ENCODE assay signal across 24 cellular contexts in genomic region chr1:113850127-113850796, GRCh38. TPM values are rescaled to one million over a fixed set of nuclear protein-coding genes. Genes with fewer than 3 reads are reported as not detected.
DNase-seq lines count a peak whose midpoint lies in the region; ATAC-seq and TF ChIP-seq lines count a peak whose summit lies in the region.
"Had no signal": no experiment of that assay in that cellular context is flagged by ENCODE, and none has a peak within 500 bp of the region (broad histone marks: within the 10 kb centered on the region; RNA-seq: fewer than 3 reads in every experiment).

No MANE protein-coding gene starts in this region.

- peak overlapping the region; percentile 88 for H3K27ac Mint-ChIP-seq in activated T-cell treated with anti-CD3 and anti-CD28 coated beads, Interleukin-2, amount 50 U/mL, for 24 hours
- peak overlapping the region; percentile 79 for H3K27ac Mint-ChIP-seq in activated naive CD8-positive, alpha-beta T cell treated with anti-CD3 and anti-CD28 coated beads for 36 hours

- no peak overlapping the region for H3K9ac ChIP-seq in GM23248

- peaks cover 88% of the 10 kb centered on the region for H3K36me3 Mint-ChIP-seq in activated T-cell treated with anti-CD3 and anti-CD28 coated beads, Interleukin-2, amount 50 U/mL, for 24 hours (ENCODE audit: low read depth)
- peaks cover 35% of the 10 kb centered on the region for H3K36me3 Mint-ChIP-seq in activated T-cell treated with anti-CD3 and anti-CD28 coated beads, Interleukin-2, amount 50 U/mL, for 4 hours (ENCODE audit: insufficient read depth)
- H3K36me3 Mint-ChIP-seq in activated naive CD8-positive, alpha-beta T cell treated with anti-CD3 and anti-CD28 coated beads for 36 hours = peaks cover 58% of the 10 kb centered on the region

- peaks cover 3% of the 10 kb centered on the region for H3K9me3 ChIP-seq in GM23248 (ENCODE audit: low read depth)
- no peaks in the 10 kb centered on the region for H3K9me3 ChIP-seq in neutrophil
- H3K9me3 ChIP-seq: testis, vagina had no signal

- H3K27me3 ChIP-seq in GM23248 (replicated peaks; ENCODE audit: insufficient read depth) (no peaks in the 10 kb centered on the region), neutrophil (no peaks in the 10 kb centered on the region)
- H3K27me3 ChIP-seq: cardiac muscle cell, hepatocyte, testis, vagina had no signal

- peaks cover 27% of the 10 kb centered on the region for H3K4me1 Mint-ChIP-seq in activated T-cell treated with anti-CD3 and anti-CD28 coated beads, Interleukin-2, amount 50 U/mL, for 24 hours (ENCODE audit: low read depth)
- peaks cover 20% of the 10 kb centered on the region for H3K4me1 Mint-ChIP-seq in activated T-cell treated with anti-CD3 and anti-CD28 coated beads, Interleukin-2, amount 50 U/mL, for 4 hours (ENCODE audit: low read depth)
- peaks cover 24% of the 10 kb centered on the region for H3K4me1 Mint-ChIP-seq in activated naive CD8-positive, alpha-beta T cell treated with anti-CD3 and anti-CD28 coated beads for 36 hours

- no peak for TF ChIP-seq CTCF in neutrophil (IDR thresholded peaks at IDR 0.05)

- H3K27me3 Mint-ChIP-seq in activated T-cell treated with anti-CD3 and anti-CD28 coated beads, Interleukin-2, amount 50 U/mL, for 24 hours = no peaks in the 10 kb centered on the region
- no peaks in the 10 kb centered on the region for H3K27me3 Mint-ChIP-seq in activated T-cell treated with anti-CD3 and anti-CD28 coated beads, Interleukin-2, amount 50 U/mL, for 4 hours (ENCODE audit: low read depth)
- no peaks in the 10 kb centered on the region for H3K27me3 Mint-ChIP-seq in activated naive CD8-positive, alpha-beta T cell treated with anti-CD3 and anti-CD28 coated beads for 36 hours

- in situ Hi-C loops in GM23248 (cut with MboI) = no loop called here

- no peak for DNase-seq in activated T-cell treated with anti-CD3 and anti-CD28 coated beads, Interleukin-2, amount 50 U/mL, for 24 hours
- no peak for DNase-seq in activated T-cell treated with anti-CD3 and anti-CD28 coated beads, Interleukin-2, amount 50 U/mL, for 4 hours
- DNase-seq in GM23248 (no peak), NCI-H1092 treated with DMSO at 0.1 percent for 48 hours (lab: John Stamatoyannopoulos, UW) (no peak)
- DNase-seq in activated naive CD8-positive, alpha-beta T cell treated with anti-CD3 and anti-CD28 coated beads for 36 hours = no peak
- DNase-seq: activated CD4-positive, alpha-beta T cell treated with anti-CD3 and anti-CD28 coated beads for 48 hours; activated T-cell treated with anti-CD3 and anti-CD28 coated beads, Interleukin-2, amount 50 U/mL, for 1 hour; amygdala; DMS153; foreskin fibroblast; GDM1; NCI-H1694 treated with DMSO at 0.1 percent for 48 hours; NCI-H748 treated with DMSO at 0.1 percent for 48 hours; right cardiac atrium; stimulated activated CD4-positive, alpha-beta T cell treated with anti-CD3 and anti-CD28 coated beads, Interleukin-12 subunit alpha, Interleukin-12 subunit beta, amount 100 ng/mL, for 4 hours; testis had no signal

- H3K36me3 ChIP-seq in GM23248 (ENCODE audit: low read depth) = no peaks in the 10 kb centered on the region
- H3K36me3 ChIP-seq in neutrophil = peaks cover 53% of the 10 kb centered on the region
- H3K36me3 ChIP-seq: cardiac muscle cell, vagina had no signal

- 60 to 64% methylated on average over 3 of the region's 3 CpGs for WGBS in GM23248 (ENCODE audit: low coverage in 1 of 2, low lambda C conversion rate in 2 of 2, missing lambda C conversion rate in 2 of 2), 2 experiments

- H3K4me1 ChIP-seq in GM23248 (ENCODE audit: insufficient read depth) (no peaks in the 10 kb centered on the region), neutrophil (ENCODE audit: control insufficient read depth in 1 of 2, insufficient read depth in 1 of 2, low read depth in 1 of 2, low read length in 1 of 2) (peaks cover 11 to 19% of the 10 kb centered on the region in 2 experiments)
- H3K4me1 ChIP-seq: testis had no signal

- no peaks in the 10 kb centered on the region for H4K20me1 ChIP-seq in GM23248 (ENCODE audit: insufficient read depth)

- no peak for ATAC-seq in activated T-cell treated with anti-CD3 and anti-CD28 coated beads, Interleukin-2, amount 50 U/mL, for 4 hours
- ATAC-seq in GM19351 (IDR thresholded peaks at IDR 0.05; ENCODE audit: unreplicated experiment) (no peak), GM21447 (IDR thresholded peaks at IDR 0.05; ENCODE audit: unreplicated experiment) (no peak)
- ATAC-seq: right cardiac atrium had no signal

- H3K9me3 Mint-ChIP-seq in activated T-cell treated with anti-CD3 and anti-CD28 coated beads, Interleukin-2, amount 50 U/mL, for 24 hours = no peaks in the 10 kb centered on the region
- H3K9me3 Mint-ChIP-seq in activated T-cell treated with anti-CD3 and anti-CD28 coated beads, Interleukin-2, amount 50 U/mL, for 4 hours = peaks cover 5% of the 10 kb centered on the region
- peaks cover 2% of the 10 kb centered on the region for H3K9me3 Mint-ChIP-seq in activated naive CD8-positive, alpha-beta T cell treated with anti-CD3 and anti-CD28 coated beads for 36 hours

- H3K79me2 ChIP-seq in GM23248 (ENCODE audit: insufficient read depth) = no peaks in the 10 kb centered on the region
- H3K79me2 ChIP-seq: hepatocyte had no signal

- 0 out of 2 replicates have a peak overlapping the region, but pooled peaks have one; percentile 11 for H2AFZ ChIP-seq in GM23248
- H2AFZ ChIP-seq: hepatocyte had no signal

- H3K9me2 ChIP-seq in GM23248 (ENCODE audit: insufficient read depth) = no peaks in the 10 kb centered on the region

- no peak overlapping the region for H3K4me3 Mint-ChIP-seq in activated T-cell treated with anti-CD3 and anti-CD28 coated beads, Interleukin-2, amount 50 U/mL, for 24 hours
- H3K4me3 Mint-ChIP-seq in activated T-cell treated with anti-CD3 and anti-CD28 coated beads, Interleukin-2, amount 50 U/mL, for 4 hours = no peak overlapping the region
- H3K4me3 Mint-ChIP-seq in activated naive CD8-positive, alpha-beta T cell treated with anti-CD3 and anti-CD28 coated beads for 36 hours = peak overlapping the region; percentile 56

- H3K4me3 ChIP-seq in GM23248 (no peak overlapping the region), neutrophil (ENCODE audit: low read depth in 1 of 2, low read length in 1 of 2) (no peak overlapping the region)
- H3K4me3 ChIP-seq: cardiac muscle cell, hepatocyte, testis, vagina had no signal

- no peak overlapping the region for H3K4me2 ChIP-seq in GM23248 (ENCODE audit: unreplicated experiment)
- H3K4me2 ChIP-seq: hepatocyte had no signal

- no peaks in the 10 kb centered on the region for H3F3A ChIP-seq in GM23248 (ENCODE audit: insufficient read depth)

- H3K27ac ChIP-seq in GM23248 (no peak overlapping the region), neutrophil (peak overlapping the region; percentile 61)
- H3K27ac ChIP-seq: C4-2B, cardiac muscle cell, hepatocyte, testis, vagina had no signal

RNA-seq across cellular contexts. Expression of gene PTPN22, which starts 21.2 kb away (rescaled TPM):
- total RNA-seq in activated T-cell treated with anti-CD3 and anti-CD28 coated beads, Interleukin-2, amount 50 U/mL, for 4 hours = 10 to 100 TPM; 39.9 to 49.3 (median 46.8) TPM
- 0.51 and 0.86 TPM in 2 replicates for total RNA-seq in GM23248 (2014; rRNA removed; shearing (Covaris generic))
- polyA plus RNA-seq in GM23248 (2016; fragmentation: Nextera tagmentation; extraction: Ambion mirVana) = 1.4 and 1.6 TPM in 2 replicates
- 10 to 100 TPM; 67.9 to 68.4 TPM for total RNA-seq in activated naive CD8-positive, alpha-beta T cell treated with anti-CD3 and anti-CD28 coated beads for 36 hours
- total RNA-seq: cardiac muscle cell, epithelial cell of proximal tubule had no signal
- polyA plus RNA-seq: cardiac muscle cell had no signal

RNA-seq across cellular contexts. Expression of gene BCL2L15, which starts 37.1 kb away (rescaled TPM):
- total RNA-seq in activated T-cell treated with anti-CD3 and anti-CD28 coated beads, Interleukin-2, amount 50 U/mL, for 4 hours = 1 to 10 TPM in 2 of 3 donors, under 1 TPM in 1; 0.74 to 1.6 (median 1.4) TPM
- 0.13 and 0.32 TPM in 2 replicates for total RNA-seq in GM23248 (2014; rRNA removed; shearing (Covaris generic))
- not detected in 2 replicates for polyA plus RNA-seq in GM23248 (2016; fragmentation: Nextera tagmentation; extraction: Ambion mirVana)
- total RNA-seq in activated naive CD8-positive, alpha-beta T cell treated with anti-CD3 and anti-CD28 coated beads for 36 hours = 1 to 10 TPM in 1 of 2 experiments, under 1 TPM in 1; 0.88 to 2.2 TPM

RNA-seq across cellular contexts. Expression of gene RSBN1, which starts 38.0 kb away (rescaled TPM):
- 10 to 100 TPM; 15.4 to 20.2 (median 17.2) TPM for total RNA-seq in activated T-cell treated with anti-CD3 and anti-CD28 coated beads, Interleukin-2, amount 50 U/mL, for 4 hours
- total RNA-seq in GM23248 (2014; rRNA removed; shearing (Covaris generic)) = 7.5 and 10.0 TPM in 2 replicates
- 8.3 and 8.7 TPM in 2 replicates for polyA plus RNA-seq in GM23248 (2016; fragmentation: Nextera tagmentation; extraction: Ambion mirVana)
- 10 to 100 TPM; 15.4 to 16.3 TPM for total RNA-seq in activated naive CD8-positive, alpha-beta T cell treated with anti-CD3 and anti-CD28 coated beads for 36 hours

RNA-seq across cellular contexts. Expression of gene AP4B1, which starts 54.3 kb away (rescaled TPM):
- total RNA-seq in activated T-cell treated with anti-CD3 and anti-CD28 coated beads, Interleukin-2, amount 50 U/mL, for 4 hours = 10 to 100 TPM; 32.2 to 36.3 (median 32.3) TPM
- 12.9 and 16.1 TPM in 2 replicates for total RNA-seq in GM23248 (2014; rRNA removed; shearing (Covaris generic))
- polyA plus RNA-seq in GM23248 (2016; fragmentation: Nextera tagmentation; extraction: Ambion mirVana) = 9.9 and 11.8 TPM in 2 replicates
- total RNA-seq in activated naive CD8-positive, alpha-beta T cell treated with anti-CD3 and anti-CD28 coated beads for 36 hours = 10 to 100 TPM; 36.8 to 37.7 TPM

RNA-seq across cellular contexts. Expression of gene DCLRE1B, which starts 54.9 kb away (rescaled TPM):
- 10 to 100 TPM; 22.0 to 23.2 (median 22.2) TPM for total RNA-seq in activated T-cell treated with anti-CD3 and anti-CD28 coated beads, Interleukin-2, amount 50 U/mL, for 4 hours
- 4.3 and 6.9 TPM in 2 replicates for total RNA-seq in GM23248 (2014; rRNA removed; shearing (Covaris generic))
- 6.5 and 7.2 TPM in 2 replicates for polyA plus RNA-seq in GM23248 (2016; fragmentation: Nextera tagmentation; extraction: Ambion mirVana)
- total RNA-seq in activated naive CD8-positive, alpha-beta T cell treated with anti-CD3 and anti-CD28 coated beads for 36 hours = 10 to 100 TPM; 25.2 to 26.5 TPM

Comparison
In these comparisons a context has a peak if more than half of its experiments do, and no peak if none do; other contexts are left out.
1. RNA of gene PTPN22, which starts 21.2 kb away (total RNA-seq): 67.9 to 68.4 TPM in activated naive CD8-positive, alpha-beta T cell treated with anti-CD3 and anti-CD28 coated beads for 36 hours and 39.9 to 49.3 TPM in activated T-cell treated with anti-CD3 and anti-CD28 coated beads, Interleukin-2, amount 50 U/mL, for 4 hours; 0.51 to 0.86 TPM in GM23248; every median in the first group is over 10 times any median in the second.